Comparison of ENCODE assay signal across 1 cellular context in genomic region chr7:156095908-156096539, GRCh38.
TF ChIP-seq lines count a peak whose summit lies in the region.

No MANE protein-coding gene starts in this region.

TF ChIP-seq in H1, 55 proteins besides CTCF, POLR2A, EP300 and RAD21 (continued from another document):
- TF ChIP-seq ATF2 (IDR thresholded peaks at IDR 0.05; ENCODE audit: low read length) (no peak), CREB1 (IDR thresholded peaks at IDR 0.05) (no peak), MAX (IDR thresholded peaks at IDR 0.05) (no peak), CBX5 (IDR thresholded peaks at IDR 0.05; ENCODE audit: low read depth, low read length) (no peak), KDM1A (IDR thresholded peaks at IDR 0.05; ENCODE audit: borderline replicate concordance, low read length) (no peak), JUND (IDR thresholded peaks at IDR 0.05; ENCODE audit: low read length) (no peak), TAF7 (optimal IDR thresholded peaks at IDR 0.05; ENCODE audit: borderline replicate concordance, low read depth, low read length) (no peak), RNF2 (IDR thresholded peaks at IDR 0.05; ENCODE audit: borderline replicate concordance, low read depth, low read length, missing control alignments, poor library complexity, severe bottlenecking) (no peak), CEBPB (IDR thresholded peaks at IDR 0.05; ENCODE audit: low read depth, low read length) (no peak), SP4 (IDR thresholded peaks at IDR 0.05; ENCODE audit: low read length) (no peak), POLR2AphosphoS5 (IDR thresholded peaks at IDR 0.05; ENCODE audit: low read depth, low read length) (no peak), MAFK (IDR thresholded peaks at IDR 0.05; ENCODE audit: low read depth, low read length) (no peak), SP1 (IDR thresholded peaks at IDR 0.05; ENCODE audit: low read depth, low read length) (no peak), YY1 (IDR thresholded peaks at IDR 0.05; ENCODE audit: low read depth, low read length) (no peak), CHD7 (IDR thresholded peaks at IDR 0.05; ENCODE audit: insufficient replicate concordance, low read length) (no peak), JUN (IDR thresholded peaks at IDR 0.05; ENCODE audit: low read depth, low read length) (no peak), TBP (IDR thresholded peaks at IDR 0.05; ENCODE audit: low read depth, low read length) (no peak)
- TF ChIP-seq, protein P1, sequence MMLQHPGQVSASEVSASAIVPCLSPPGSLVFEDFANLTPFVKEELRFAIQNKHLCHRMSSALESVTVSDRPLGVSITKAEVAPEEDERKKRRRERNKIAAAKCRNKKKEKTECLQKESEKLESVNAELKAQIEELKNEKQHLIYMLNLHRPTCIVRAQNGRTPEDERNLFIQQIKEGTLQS (IDR thresholded peaks at IDR 0.05; ENCODE audit: insufficient read depth, low read depth, low read length): no peak
TF ChIP-seq in H1: peak in this region for 0.
